1 cellular context compared by ENCODE assay signal in the genomic region with DNA sequence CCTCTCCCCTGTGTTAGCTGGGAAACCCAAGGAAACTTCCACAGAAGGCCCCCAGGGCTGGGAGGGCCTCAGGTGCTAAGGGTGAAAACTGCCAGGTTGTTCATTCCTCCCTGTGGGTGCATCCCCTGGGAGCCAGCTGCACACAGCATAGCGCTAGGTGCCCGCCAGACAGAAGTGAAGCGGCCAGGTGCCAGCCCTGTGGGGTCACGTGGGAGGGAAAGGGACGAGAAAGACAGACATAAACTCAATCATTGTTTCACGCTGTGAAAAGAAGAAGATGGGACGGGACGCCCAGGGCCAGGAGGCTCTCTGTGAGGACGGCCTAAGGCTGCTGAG.
TF ChIP-seq lines count a peak whose summit lies in the region.

No MANE protein-coding gene starts in this region.

TF ChIP-seq in GM12878, 131 proteins besides CTCF, POLR2A, EP300 and RAD21:
- no peak for TF ChIP-seq CHD2 (IDR thresholded peaks at IDR 0.05; ENCODE audit: borderline replicate concordance, low read depth, low read length)
- TF ChIP-seq EZH2 (IDR thresholded peaks at IDR 0.05; ENCODE audit: borderline replicate concordance, control insufficient read depth, low read depth, low read length), result no peak
- TF ChIP-seq, protein P1, sequence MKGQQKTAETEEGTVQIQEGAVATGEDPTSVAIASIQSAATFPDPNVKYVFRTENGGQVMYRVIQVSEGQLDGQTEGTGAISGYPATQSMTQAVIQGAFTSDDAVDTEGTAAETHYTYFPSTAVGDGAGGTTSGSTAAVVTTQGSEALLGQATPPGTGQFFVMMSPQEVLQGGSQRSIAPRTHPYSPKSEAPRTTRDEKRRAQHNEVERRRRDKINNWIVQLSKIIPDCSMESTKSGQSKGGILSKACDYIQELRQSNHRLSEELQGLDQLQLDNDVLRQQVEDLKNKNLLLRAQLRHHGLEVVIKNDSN (IDR thresholded peaks at IDR 0.05; ENCODE audit: borderline replicate concordance, extremely low read length, insufficient read depth, low read depth, low read length), result peak; percentile 4
- TF ChIP-seq MYB (IDR thresholded peaks at IDR 0.05; ENCODE audit: borderline replicate concordance, low read depth, low read length), result no peak
- TF ChIP-seq NFXL1 (IDR thresholded peaks at IDR 0.05; ENCODE audit: borderline replicate concordance), result no peak
- no peak for TF ChIP-seq NFIC (IDR thresholded peaks at IDR 0.05; ENCODE audit: low read depth, low read length)
- no peak for TF ChIP-seq DPF2 (IDR thresholded peaks at IDR 0.05)
- no peak for TF ChIP-seq ZNF622 (IDR thresholded peaks at IDR 0.05)
TF ChIP-seq in GM12878: peak in this region for 1.
